Comparison of ENCODE assay signal across 9 cellular contexts in genomic region chr19:7679017-7679720, GRCh38. TPM values are rescaled to one million over a fixed set of nuclear protein-coding genes. Genes with fewer than 3 reads are reported as not detected.
DNase-seq lines count a peak whose midpoint lies in the region; ATAC-seq and TF ChIP-seq lines count a peak whose summit lies in the region.
"Had no signal": no experiment of that assay in that cellular context is flagged by ENCODE, and none has a peak within 500 bp of the region (broad histone marks: within the 10 kb centered on the region; RNA-seq: fewer than 3 reads in every experiment).

No MANE protein-coding gene starts in this region.

- H3K36me3 Mint-ChIP-seq in activated T-cell treated with anti-CD3 and anti-CD28 coated beads, Interleukin-2, amount 50 U/mL, for 4 hours (ENCODE audit: insufficient read depth): no peaks in the 10 kb centered on the region
- H3K36me3 Mint-ChIP-seq in mesothelial cell of epicardium: peaks cover 8% of the 10 kb centered on the region

- ATAC-seq in activated T-cell treated with anti-CD3 and anti-CD28 coated beads, Interleukin-2, amount 50 U/mL, for 4 hours: peak; percentile 62 to 64
- ATAC-seq in HG02884 (IDR thresholded peaks at IDR 0.05; ENCODE audit: unreplicated experiment) (no peak), gastrocnemius medialis (no peak)

- in situ Hi-C loops in gastrocnemius medialis (cut with MboI; ENCODE audit: low sequenced_read_pairs in 4 of 4): loop anchor here in 1 of 4 donors (10.0 kb wide), 1 partner anchor 114 kb away; no protein-coding TSS in a partner anchor

- H3K9me3 Mint-ChIP-seq in activated T-cell treated with anti-CD3 and anti-CD28 coated beads, Interleukin-2, amount 50 U/mL, for 4 hours: no peaks in the 10 kb centered on the region
- H3K9me3 Mint-ChIP-seq in mesothelial cell of epicardium: no peaks in the 10 kb centered on the region

- peaks cover 0 to 11% (median 0%) of the 10 kb centered on the region in 3 donors for H3K27me3 ChIP-seq in gastrocnemius medialis

- H3K4me1 Mint-ChIP-seq in activated T-cell treated with anti-CD3 and anti-CD28 coated beads, Interleukin-2, amount 50 U/mL, for 4 hours (ENCODE audit: low read depth): peaks cover 49% of the 10 kb centered on the region
- peaks cover 6% of the 10 kb centered on the region for H3K4me1 Mint-ChIP-seq in mesothelial cell of epicardium

- no peak overlapping the region for H3K27ac ChIP-seq in gastrocnemius medialis

- H3K4me1 ChIP-seq in gastrocnemius medialis: peaks cover 4 to 9% of the 10 kb centered on the region in 2 donors

- DNase-seq in NCI-H1417 (lab: John Stamatoyannopoulos, UW): peak in 2 of 3 experiments; percentile 46 to 74
- no peak for DNase-seq in NCI-H1417 treated with DMSO at 0.1 percent for 48 hours (lab: John Stamatoyannopoulos, UW)
- peak; percentile 26 for DNase-seq in NOMO-1 treated with DMSO at 0.1 percent for 48 hours (lab: John Stamatoyannopoulos, UW; ENCODE audit: unreplicated experiment)
- peak; percentile 55 for DNase-seq in activated T-cell treated with anti-CD3 and anti-CD28 coated beads, Interleukin-2, amount 50 U/mL, for 4 hours
- DNase-seq in mesothelial cell of epicardium (ENCODE audit: low spot score in 2 of 2, unreplicated experiment in 2 of 2): no peak
- no peak for DNase-seq in SKM-1 treated with dmso at 0.1 percent for 144 hours (lab: John Stamatoyannopoulos, UW; ENCODE audit: unreplicated experiment)
- no peak for DNase-seq in gastrocnemius medialis

- H3K36me3 ChIP-seq in gastrocnemius medialis: peaks cover 0 to 18% of the 10 kb centered on the region in 2 donors

- H3K4me3 ChIP-seq in gastrocnemius medialis: no peak overlapping the region

- TF ChIP-seq POLR2A in gastrocnemius medialis (IDR thresholded peaks at IDR 0.05): no peak

- no peaks in the 10 kb centered on the region for H3K9me3 ChIP-seq in gastrocnemius medialis

- H3K27me3 Mint-ChIP-seq in activated T-cell treated with anti-CD3 and anti-CD28 coated beads, Interleukin-2, amount 50 U/mL, for 4 hours (ENCODE audit: low read depth): peaks cover 37% of the 10 kb centered on the region
- H3K27me3 Mint-ChIP-seq in mesothelial cell of epicardium (ENCODE audit: low read depth): peaks cover 39% of the 10 kb centered on the region

- TF ChIP-seq CTCF in mesothelial cell of epicardium (IDR thresholded peaks at IDR 0.05; ENCODE audit: unreplicated experiment): no peak
- TF ChIP-seq CTCF in gastrocnemius medialis (IDR thresholded peaks at IDR 0.05 in 4 of 5, conservative IDR thresholded peaks at IDR 0.05 in 1 of 5): no peak

- no peak overlapping the region for H3K27ac Mint-ChIP-seq in mesothelial cell of epicardium

- intact Hi-C loops in gastrocnemius medialis (cut with DNase I; ENCODE audit: low total_unique reads): no loop called here

- H3K4me3 Mint-ChIP-seq in activated T-cell treated with anti-CD3 and anti-CD28 coated beads, Interleukin-2, amount 50 U/mL, for 4 hours: peak overlapping the region; percentile 68
- peak overlapping the region; percentile 29 for H3K4me3 Mint-ChIP-seq in mesothelial cell of epicardium

RNA-seq across cellular contexts. Expression of gene TRAPPC5, which starts 1.5 kb away (rescaled TPM):
- 100 to 1,000 TPM in 1 of 3 donors, 10 to 100 TPM in 2; 81.3 to 112 (median 89.8) TPM for total RNA-seq in activated T-cell treated with anti-CD3 and anti-CD28 coated beads, Interleukin-2, amount 50 U/mL, for 4 hours
- 83.9 to 93.7 TPM (median 85.2 TPM) in 3 replicates for total RNA-seq in mesothelial cell of epicardium
- total RNA-seq in gastrocnemius medialis: 100 to 1,000 TPM; 109 to 146 (median 126) TPM

RNA-seq across cellular contexts. Expression of gene MCEMP1, which starts 2.3 kb away (rescaled TPM):
- total RNA-seq in activated T-cell treated with anti-CD3 and anti-CD28 coated beads, Interleukin-2, amount 50 U/mL, for 4 hours: not detected
- total RNA-seq in mesothelial cell of epicardium (not detected in 3 replicates), gastrocnemius medialis (1 to 10 TPM in 1 of 4 donors, under 1 TPM in 1, not detected in 2; 0.16 to 1.2 TPM)
- total RNA-seq: T-helper 2 cell treated with Interferon-gamma antibody and Interleukin-4, amounts not matched to agents 100 ng/mL and 5 ng/mL, for 36 hours had no signal

RNA-seq across cellular contexts. Expression of gene RETN, which starts 10.3 kb away (rescaled TPM):
- total RNA-seq in activated T-cell treated with anti-CD3 and anti-CD28 coated beads, Interleukin-2, amount 50 U/mL, for 4 hours: not detected
- total RNA-seq in mesothelial cell of epicardium (not detected in 3 replicates), gastrocnemius medialis (1 to 10 TPM in 1 of 4 donors, not detected in 3; 1.2 TPM)
- total RNA-seq: T-helper 2 cell treated with Interferon-gamma antibody and Interleukin-4, amounts not matched to agents 100 ng/mL and 5 ng/mL, for 36 hours had no signal

RNA-seq across cellular contexts. Expression of gene FCER2, which starts 22.8 kb away (rescaled TPM):
- 10 to 100 TPM in 2 of 3 donors, 1 to 10 TPM in 1; 6.9 to 52.7 (median 20.5) TPM for total RNA-seq in activated T-cell treated with anti-CD3 and anti-CD28 coated beads, Interleukin-2, amount 50 U/mL, for 4 hours
- not detected in 3 replicates for total RNA-seq in mesothelial cell of epicardium
- not detected for total RNA-seq in gastrocnemius medialis

RNA-seq across cellular contexts. Expression of gene STXBP2, which starts 42.3 kb away (rescaled TPM):
- 100 to 1,000 TPM; 113 to 119 (median 114) TPM for total RNA-seq in activated T-cell treated with anti-CD3 and anti-CD28 coated beads, Interleukin-2, amount 50 U/mL, for 4 hours
- total RNA-seq in mesothelial cell of epicardium (88.1 to 99.0 TPM (median 97.7 TPM) in 3 replicates), gastrocnemius medialis (1 to 10 TPM in 3 of 4 donors, under 1 TPM in 1; 0.87 to 3.7 (median 2.8) TPM)

Comparison
In these comparisons a context has a peak if more than half of its experiments do, and no peak if none do; other contexts are left out.
1. DNase-seq: peak in NCI-H1417 (2 of 3), NOMO-1 treated with DMSO at 0.1 percent for 48 hours (single experiment) and activated T-cell treated with anti-CD3 and anti-CD28 coated beads, Interleukin-2, amount 50 U/mL, for 4 hours (single experiment); none in NCI-H1417 treated with DMSO at 0.1 percent for 48 hours (single experiment), mesothelial cell of epicardium (0 of 2), SKM-1 treated with dmso at 0.1 percent for 144 hours (single experiment) and gastrocnemius medialis (0 of 2).
2. ATAC-seq: peak in activated T-cell treated with anti-CD3 and anti-CD28 coated beads, Interleukin-2, amount 50 U/mL, for 4 hours (2 of 2); none in HG02884 (single experiment) and gastrocnemius medialis (0 of 2).